Comparison of ENCODE assay signal across 8 cellular contexts in the genomic region with DNA sequence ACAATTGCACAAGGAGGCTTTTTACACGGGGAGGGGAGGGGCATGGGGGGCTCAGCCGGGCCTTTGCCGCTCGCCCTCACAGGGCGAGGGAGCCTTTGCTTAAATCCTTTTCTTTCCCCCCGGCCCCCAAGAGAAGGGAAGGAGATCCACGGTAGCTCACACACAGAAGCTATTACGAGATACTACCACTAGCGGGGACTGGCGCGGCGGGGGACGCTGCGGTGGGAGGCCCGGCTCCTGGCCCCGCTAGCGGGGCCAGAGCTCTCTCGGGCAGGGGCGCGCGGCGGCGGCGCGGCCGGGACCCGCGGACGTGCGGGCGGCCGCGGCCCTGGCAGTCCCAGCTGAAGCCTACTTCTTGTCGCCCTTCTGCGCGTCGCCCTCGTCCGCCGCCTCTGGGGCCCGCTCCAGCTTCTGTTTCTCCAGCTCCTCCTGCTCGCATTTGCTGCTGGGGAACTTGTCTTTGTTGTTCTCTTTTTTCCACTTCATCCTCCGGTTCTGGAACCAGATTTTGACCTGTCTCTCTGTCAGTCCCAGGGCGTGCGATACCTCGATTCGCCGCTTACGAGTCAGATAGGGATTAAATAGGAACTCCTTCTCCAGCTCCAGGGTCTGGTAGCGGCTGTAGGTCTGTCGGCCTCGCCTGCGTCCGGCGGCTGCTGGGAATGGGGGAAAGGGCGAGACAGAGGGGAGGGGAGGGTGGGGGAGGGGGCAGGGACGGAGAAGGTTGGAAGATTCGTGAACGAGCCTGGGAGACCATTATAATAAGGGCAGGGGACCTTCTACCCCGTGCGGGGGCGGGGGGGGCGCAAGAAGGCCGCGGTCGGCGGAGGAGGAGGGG. TPM values are rescaled to one million over a fixed set of nuclear protein-coding genes. Genes with fewer than 3 reads are reported as not detected.
DNase-seq lines count a peak whose midpoint lies in the region; ATAC-seq, FAIRE-seq and TF ChIP-seq lines count a peak whose summit lies in the region.

No MANE protein-coding gene starts in this region.

- H3K4me3 ChIP-seq in Caco-2 (ENCODE audit: low read depth, low read length) (peak overlapping the region; percentile 70), H1 (ENCODE audit: extremely low read depth in 1 of 4, insufficient read depth in 2 of 4, low read depth in 3 of 4, low read length in 4 of 4) (no peak overlapping the region; a peak in 1 of 8 replicates)

- H4K5ac ChIP-seq in H1 (ENCODE audit: insufficient read length, low read depth, low read length) = no peak overlapping the region

- H3K18ac ChIP-seq in H1 (ENCODE audit: extremely low read depth, low read length) = peak overlapping the region; percentile 24; the same call in 1 of the 2 replicates

- H3K36me3 ChIP-seq in Caco-2 (ENCODE audit: control insufficient read depth, insufficient read depth, low read length) (no peaks in the 10 kb centered on the region), H1 (ENCODE audit: control insufficient read depth in 2 of 4, insufficient read depth in 4 of 4, low read length in 3 of 4) (peaks cover 0 to 18% (median 0%) of the 10 kb centered on the region in 4 experiments; a peak in 1 of 8 replicates)

- H2BK15ac ChIP-seq in H1 (ENCODE audit: low read length) = no peak overlapping the region

- H3K9me3 Mint-ChIP-seq in Caco-2 (ENCODE audit: unreplicated experiment) (no peaks in the 10 kb centered on the region), nephron progenitor cell (no peaks in the 10 kb centered on the region)

- H3K79me1 ChIP-seq in H1 (ENCODE audit: low read depth, low read length) = no peaks in the 10 kb centered on the region

- H3K27ac ChIP-seq in H1 (ENCODE audit: low read depth, low read length) = no peak overlapping the region

- H3K27me3 Mint-ChIP-seq in Caco-2 (ENCODE audit: insufficient read depth, unreplicated experiment) (peaks cover 43% of the 10 kb centered on the region), nephron progenitor cell (ENCODE audit: low read depth, poor library complexity) (peaks cover 9% of the 10 kb centered on the region)

- FAIRE-seq in H1 (lab: Jason Lieb, UNC) = no peak

- CTCF ChIA-PET in Caco-2 (lab: Charles Lee) = interaction anchor here (0.5 to 1.4 kb wide), 36 partner anchors 9 to 981 kb away, joined by 3 to 28 read pairs (median 3); partner anchors contain the start of genes HOXB5, HOXB9 and NFE2L1
- CTCF ChIA-PET in H1 (lab: Charles Lee; ENCODE audit: partially characterized antibody) = interaction anchor here (0.6 to 2.0 kb wide), 12 partner anchors 9 to 610 kb away, joined by 3 to 6 read pairs (median 3); partner anchors contain the start of genes HOXB5 and HOXB9

- no peak overlapping the region for H3K14ac ChIP-seq in H1 (ENCODE audit: insufficient read length)

- H3K56ac ChIP-seq in H1 (replicated peaks; ENCODE audit: insufficient read length, low read depth, low read length) = no peak overlapping the region

- TF ChIP-seq POLR2A in H1 (IDR thresholded peaks at IDR 0.05; ENCODE audit: control extremely low read depth in 1 of 2, low read depth in 2 of 2, low read length in 2 of 2) = no peak

- H3K9me3 ChIP-seq in Caco-2 = no peaks in the 10 kb centered on the region
- H3K9me3 ChIP-seq in H1 (ENCODE audit: insufficient read depth in 2 of 2, low read depth in 1 of 2, low read length in 1 of 2) = no peaks in the 10 kb centered on the region; a peak in 1 of 4 replicates

- H3K4me1 ChIP-seq in Caco-2 (peaks cover 10% of the 10 kb centered on the region), H1 (replicated peaks in 1 of 4; ENCODE audit: control insufficient read depth in 3 of 4, insufficient read depth in 4 of 4, low read length in 3 of 4) (peaks cover 0 to 7% (median 4%) of the 10 kb centered on the region in 4 experiments; a peak in 5 of 7 replicates)

- H2BK12ac ChIP-seq in H1 (ENCODE audit: low read depth, low read length) = no peak overlapping the region

- 5% methylated on average over 28 of the region's 67 CpGs; no CpG with 5 or more reads in 1 of the 2 experiments for WGBS in H1 (ENCODE audit: extremely low coverage in 1 of 2, insufficient coverage in 1 of 2, insufficient read length in 1 of 2, insufficient replicate concordance in 2 of 2, low coverage in 1 of 2, low lambda C conversion rate in 2 of 2, missing lambda C conversion rate in 1 of 2), 2 experiments

- peak; percentile 56 to 62 for TF ChIP-seq CTCF in Caco-2 (IDR thresholded peaks at IDR 0.05; ENCODE audit: insufficient read depth in 1 of 2, low read depth in 1 of 2, low read length in 1 of 2, severe bottlenecking in 1 of 2, unreplicated experiment in 1 of 2)
- TF ChIP-seq CTCF in H1 (IDR thresholded peaks at IDR 0.05; ENCODE audit: control extremely low read depth in 1 of 3, insufficient read depth in 1 of 3, low read depth in 1 of 3, low read length in 3 of 3) = no peak
- no peak for TF ChIP-seq CTCF in nephron progenitor cell (IDR thresholded peaks at IDR 0.05)

- H3K4ac ChIP-seq in H1 (replicated peaks; ENCODE audit: insufficient read length, low read depth, low read length) = no peak overlapping the region

- TF ChIP-seq EP300 in H1 (IDR thresholded peaks at IDR 0.05; ENCODE audit: borderline replicate concordance in 1 of 2, low read depth in 2 of 2, low read length in 2 of 2) = no peak

- POLR2A ChIA-PET in Caco-2 (lab: Charles Lee) = interaction anchor here (0.6 to 0.9 kb wide), 3 partner anchors 12 to 655 kb away, joined by 3 to 6 read pairs (median 5); partner anchors contain the start of genes NFE2L1 and PRR15L
- POLR2A ChIA-PET in H1 (lab: Charles Lee; ENCODE audit: partially characterized antibody) = interaction anchor here (1.7 to 2.0 kb wide), 2 partner anchors 12 to 49 kb away, joined by 3 to 4 read pairs; no protein-coding TSS in a partner anchor

- 0 out of 2 replicates have a peak overlapping the region, but pooled peaks have one; percentile 39 for H2AK5ac ChIP-seq in H1 (ENCODE audit: low read depth, low read length)

- 0 out of 2 replicates have a peak, but pooled peaks cover 2% of the 10 kb centered on the region for H3K23me2 ChIP-seq in H1 (ENCODE audit: low read depth, low read length)

- H4K20me1 ChIP-seq in H1 (replicated peaks in 1 of 2; ENCODE audit: control insufficient read depth in 1 of 2, insufficient read depth in 2 of 2, low read length in 2 of 2) = peaks cover 20 to 39% of the 10 kb centered on the region in 2 experiments

- no peak overlapping the region for H2BK5ac ChIP-seq in H1 (ENCODE audit: low read depth, low read length)

- no TSS peak for BruUV-seq in Caco-2 (replicated peaks; lab: Mats Ljungman, UMichigan)

- H2BK120ac ChIP-seq in H1 (replicated peaks; ENCODE audit: low read depth, low read length) = no peak overlapping the region

- H3K79me2 ChIP-seq in H1 (ENCODE audit: control insufficient read depth in 1 of 2, insufficient read depth in 2 of 2, low read length in 2 of 2) = no peaks in the 10 kb centered on the region

- no peak overlapping the region for H4K91ac ChIP-seq in H1 (replicated peaks; ENCODE audit: insufficient read length, low read length)

- H3K27me3 ChIP-seq in Caco-2 (replicated peaks; ENCODE audit: control insufficient read depth, insufficient read depth, low read length) (peaks cover 13% of the 10 kb centered on the region), H1 (replicated peaks in 1 of 4; ENCODE audit: control insufficient read depth in 3 of 4, extremely low read depth in 1 of 4, insufficient read depth in 3 of 4, low read length in 3 of 4) (peaks cover 97 to 100% (median 100%) of the 10 kb centered on the region in 4 experiments)

- TF ChIP-seq RAD21 in H1 (IDR thresholded peaks at IDR 0.05 in 1 of 2, conservative IDR thresholded peaks at IDR 0.05 in 1 of 2; ENCODE audit: low read depth in 2 of 2, low read length in 2 of 2) = no peak

- H4K8ac ChIP-seq in H1 (ENCODE audit: extremely low read depth, insufficient read depth, low read length) = no peak overlapping the region; the same call in 1 of the 2 replicates

- peaks cover 9% of the 10 kb centered on the region for H3K36me3 Mint-ChIP-seq in Caco-2 (ENCODE audit: insufficient read depth, unreplicated experiment)
- H3K36me3 Mint-ChIP-seq in nephron progenitor cell (ENCODE audit: low read depth) = peaks cover 26% of the 10 kb centered on the region

- H3K4me3 Mint-ChIP-seq in Caco-2 (ENCODE audit: unreplicated experiment) (peak overlapping the region; percentile 86), nephron progenitor cell (peak overlapping the region; percentile 99)

- peak overlapping the region; percentile 4 for H3K27ac Mint-ChIP-seq in Caco-2 (ENCODE audit: unreplicated experiment)
- peak overlapping the region; percentile 100 for H3K27ac Mint-ChIP-seq in nephron progenitor cell

- intact Hi-C loops in Caco-2 (cut with micrococcal nuclease; ENCODE audit: unreplicated experiment) = loop anchor here (1.0 to 2.0 kb wide), 2 partner anchors 115 to 460 kb away; no protein-coding TSS in a partner anchor

- H3K23ac ChIP-seq in H1 (ENCODE audit: insufficient read length) = no peak overlapping the region

- H3K4me1 Mint-ChIP-seq in Caco-2 (ENCODE audit: low read depth, unreplicated experiment) (peaks cover 40% of the 10 kb centered on the region), nephron progenitor cell (peaks cover 48% of the 10 kb centered on the region)

- ATAC-seq in HG02610 (IDR thresholded peaks at IDR 0.05; ENCODE audit: unreplicated experiment) (peak; percentile 35), GM21619 (IDR thresholded peaks at IDR 0.05; ENCODE audit: unreplicated experiment) (no peak), GM18519 (IDR thresholded peaks at IDR 0.05; ENCODE audit: low FRiP score, unreplicated experiment) (no peak)

- DNase-seq in Caco-2 (peak; percentile 79 to 82), T-helper 9 cell (peak; percentile 46), H1 (ENCODE audit: low read depth in 1 of 2, low spot score in 2 of 2) (no peak), nephron progenitor cell (peak; percentile 56), inferior parietal cortex (ENCODE audit: extremely low spot score) (no peak)

- H3K9ac ChIP-seq in H1 (replicated peaks in 1 of 4; ENCODE audit: extremely low read depth in 1 of 4, low read depth in 3 of 4, low read length in 3 of 4) = no peak overlapping the region

- H3K4me2 ChIP-seq in H1 (ENCODE audit: insufficient read depth in 1 of 2, low read depth in 2 of 2, low read length in 2 of 2) = no peak overlapping the region; a peak in 1 of 4 replicates

- no peak overlapping the region for H2BK20ac ChIP-seq in H1 (ENCODE audit: low read length)

- H2AFZ ChIP-seq in H1 (ENCODE audit: low read length) = no peak overlapping the region

RNA-seq across cellular contexts. Expression of gene HOXB8, which starts 2.0 kb away (rescaled TPM):
- 0.39 and 1.2 TPM in 2 replicates for total RNA-seq in Caco-2 (2022)
- not detected in 2 replicates for total RNA-seq in H1 (2021; fragmentation: NEBNext Ultra II Directional; extraction: Animal tissue kit (Norgen Biotek cat#: 25700))
- polyA plus RNA-seq in H1 (2011; rRNA removed) = not detected in 2 replicates
- polyA plus RNA-seq in H1 (2011; cell fraction: cytosol; rRNA removed) = not detected
- polyA plus RNA-seq in H1 (2011; cell fraction: nucleus; rRNA removed) = not detected
- not detected in 4 replicates for polyA plus RNA-seq in H1 (2012, experiment 1 of 2)
- 0.09 TPM for polyA plus RNA-seq in H1 (2012, experiment 2 of 2)
- polyA plus RNA-seq in H1 (2013, experiment 1 of 2) = not detected
- not detected for polyA plus RNA-seq in H1 (2013, experiment 2 of 2)
- polyA minus RNA-seq in H1 (2011; rRNA and poly(A)+ RNA removed) = not detected in 2 replicates
- not detected for polyA minus RNA-seq in H1 (2011; cell fraction: cytosol; rRNA and poly(A)+ RNA removed)
- not detected for polyA minus RNA-seq in H1 (2011; cell fraction: nucleus; rRNA and poly(A)+ RNA removed)

RNA-seq across cellular contexts. Expression of gene HOXB7, which starts 2.3 kb away (rescaled TPM):
- total RNA-seq in Caco-2 (2022) = 23.7 and 28.2 TPM in 2 replicates
- total RNA-seq in H1 (2021; fragmentation: NEBNext Ultra II Directional; extraction: Animal tissue kit (Norgen Biotek cat#: 25700)) = not detected in 2 replicates
- not detected in 2 replicates for polyA plus RNA-seq in H1 (2011; rRNA removed)
- polyA plus RNA-seq in H1 (2011; cell fraction: cytosol; rRNA removed) = not detected
- polyA plus RNA-seq in H1 (2011; cell fraction: nucleus; rRNA removed) = not detected
- not detected in 4 replicates for polyA plus RNA-seq in H1 (2012, experiment 1 of 2)
- polyA plus RNA-seq in H1 (2012, experiment 2 of 2) = not detected
- not detected for polyA plus RNA-seq in H1 (2013, experiment 1 of 2)
- polyA plus RNA-seq in H1 (2013, experiment 2 of 2) = not detected
- not detected in 2 replicates for polyA minus RNA-seq in H1 (2011; rRNA and poly(A)+ RNA removed)
- not detected for polyA minus RNA-seq in H1 (2011; cell fraction: cytosol; rRNA and poly(A)+ RNA removed)
- not detected for polyA minus RNA-seq in H1 (2011; cell fraction: nucleus; rRNA and poly(A)+ RNA removed)

RNA-seq across cellular contexts. Expression of gene HOXB6, which starts 8.3 kb away (rescaled TPM):
- total RNA-seq in Caco-2 (2022) = 1.8 and 1.9 TPM in 2 replicates
- total RNA-seq in H1 (2021; fragmentation: NEBNext Ultra II Directional; extraction: Animal tissue kit (Norgen Biotek cat#: 25700)) = not detected in 2 replicates
- not detected in 2 replicates for polyA plus RNA-seq in H1 (2011; rRNA removed)
- not detected for polyA plus RNA-seq in H1 (2011; cell fraction: cytosol; rRNA removed)
- polyA plus RNA-seq in H1 (2011; cell fraction: nucleus; rRNA removed) = not detected
- polyA plus RNA-seq in H1 (2012, experiment 1 of 2) = 0.09 to 0.17 TPM in 2 of 4 replicates, not detected in the others
- polyA plus RNA-seq in H1 (2012, experiment 2 of 2) = not detected
- not detected for polyA plus RNA-seq in H1 (2013, experiment 1 of 2)
- polyA plus RNA-seq in H1 (2013, experiment 2 of 2) = not detected
- not detected in 2 replicates for polyA minus RNA-seq in H1 (2011; rRNA and poly(A)+ RNA removed)
- not detected for polyA minus RNA-seq in H1 (2011; cell fraction: cytosol; rRNA and poly(A)+ RNA removed)
- polyA minus RNA-seq in H1 (2011; cell fraction: nucleus; rRNA and poly(A)+ RNA removed) = not detected

RNA-seq across cellular contexts. Expression of gene HOXB9, which starts 13.1 kb away (rescaled TPM):
- total RNA-seq in Caco-2 (2022) = 4.5 and 5.4 TPM in 2 replicates
- not detected in 2 replicates for total RNA-seq in H1 (2021; fragmentation: NEBNext Ultra II Directional; extraction: Animal tissue kit (Norgen Biotek cat#: 25700))
- not detected in 2 replicates for polyA plus RNA-seq in H1 (2011; rRNA removed)
- not detected for polyA plus RNA-seq in H1 (2011; cell fraction: cytosol; rRNA removed)
- polyA plus RNA-seq in H1 (2011; cell fraction: nucleus; rRNA removed) = not detected
- polyA plus RNA-seq in H1 (2012, experiment 1 of 2) = 0.15 to 0.17 TPM in 2 of 4 replicates, not detected in the others
- 0.17 TPM for polyA plus RNA-seq in H1 (2012, experiment 2 of 2)
- polyA plus RNA-seq in H1 (2013, experiment 1 of 2) = 0.02 TPM
- polyA plus RNA-seq in H1 (2013, experiment 2 of 2) = not detected
- polyA minus RNA-seq in H1 (2011; rRNA and poly(A)+ RNA removed) = not detected in 2 replicates
- not detected for polyA minus RNA-seq in H1 (2011; cell fraction: cytosol; rRNA and poly(A)+ RNA removed)
- not detected for polyA minus RNA-seq in H1 (2011; cell fraction: nucleus; rRNA and poly(A)+ RNA removed)

RNA-seq across cellular contexts. Expression of gene HOXB5, which starts 19.5 kb away (rescaled TPM):
- not detected in 2 replicates for total RNA-seq in Caco-2 (2022)
- total RNA-seq in H1 (2021; fragmentation: NEBNext Ultra II Directional; extraction: Animal tissue kit (Norgen Biotek cat#: 25700)) = not detected in 2 replicates
- not detected in 2 replicates for polyA plus RNA-seq in H1 (2011; rRNA removed)
- polyA plus RNA-seq in H1 (2011; cell fraction: cytosol; rRNA removed) = not detected
- polyA plus RNA-seq in H1 (2011; cell fraction: nucleus; rRNA removed) = not detected
- not detected in 4 replicates for polyA plus RNA-seq in H1 (2012, experiment 1 of 2)
- polyA plus RNA-seq in H1 (2012, experiment 2 of 2) = not detected
- polyA plus RNA-seq in H1 (2013, experiment 1 of 2) = not detected
- polyA plus RNA-seq in H1 (2013, experiment 2 of 2) = not detected
- 0.07 TPM in 1 of 2 replicates, not detected in the other for polyA minus RNA-seq in H1 (2011; rRNA and poly(A)+ RNA removed)
- polyA minus RNA-seq in H1 (2011; cell fraction: cytosol; rRNA and poly(A)+ RNA removed) = not detected
- not detected for polyA minus RNA-seq in H1 (2011; cell fraction: nucleus; rRNA and poly(A)+ RNA removed)

Comparison
In these comparisons a context has a peak if more than half of its experiments do, and no peak if none do; other contexts are left out.
1. DNase-seq: peak in Caco-2 (2 of 2), T-helper 9 cell (single experiment) and nephron progenitor cell (single experiment); none in H1 (0 of 2) and inferior parietal cortex (single experiment).
2. CTCF ChIP-seq: peak in Caco-2 (2 of 2); none in H1 (0 of 3) and nephron progenitor cell (single experiment).
3. RNA of gene HOXB7, which starts 2.3 kb away (total RNA-seq): 23.7 to 28.2 TPM in Caco-2; not detected in H1; every median in the first group is over 10 times any median in the second.